In genomic region chr12:109760031-109760929, GRCh38 we compare ENCODE assay signal across 7 cellular contexts. TPM values are rescaled to one million over a fixed set of nuclear protein-coding genes. Genes with fewer than 3 reads are reported as not detected.
DNase-seq lines count a peak whose midpoint lies in the region; ATAC-seq, FAIRE-seq and TF ChIP-seq lines count a peak whose summit lies in the region.

No MANE protein-coding gene starts in this region.

- DNase-seq in H7: peak; percentile 17
- peak; percentile 27 for DNase-seq in NCI-H510A treated with DMSO at 0.1 percent for 48 hours (lab: John Stamatoyannopoulos, UW)
- DNase-seq in pancreas: peak; percentile 44 to 86 (median 56)
- no peak for DNase-seq in G401 (ENCODE audit: low spot score)
- DNase-seq in stimulated activated CD4-positive, alpha-beta T cell treated with anti-CD3 and anti-CD28 coated beads, Interleukin-4, amount 100 ng/mL, for 24 hours: no peak
- no peak for DNase-seq in GM13977 (ENCODE audit: low spot score)

- H3K4me1 ChIP-seq in gastroesophageal sphincter (no peaks in the 10 kb centered on the region), pancreas (peaks cover 0 to 4% (median 0%) of the 10 kb centered on the region in 3 donors)

- H3K4me3 ChIP-seq in H7 (ENCODE audit: insufficient read depth, low read depth, low read length) (no peak overlapping the region), gastroesophageal sphincter (no peak overlapping the region), pancreas (no peak overlapping the region)

- no peaks in the 10 kb centered on the region for H3K27me3 ChIP-seq in H7 (ENCODE audit: control insufficient read depth, insufficient read depth, low read length)
- H3K27me3 ChIP-seq in gastroesophageal sphincter: peaks cover 18% of the 10 kb centered on the region
- H3K27me3 ChIP-seq in pancreas: no peaks in the 10 kb centered on the region

- no peak for TF ChIP-seq EP300 in gastroesophageal sphincter (IDR thresholded peaks at IDR 0.05)

- intact Hi-C loops in pancreas (cut with DNase I): no loop called here

- TF ChIP-seq CTCF in gastroesophageal sphincter (IDR thresholded peaks at IDR 0.05) (no peak), pancreas (IDR thresholded peaks at IDR 0.05) (no peak), GM13977 (IDR thresholded peaks at IDR 0.05; ENCODE audit: extremely low read depth, insufficient read depth, missing control alignments) (no peak)

- H3K36me3 ChIP-seq in H7 (replicated peaks; ENCODE audit: control insufficient read depth, insufficient read depth, low read length) (no peaks in the 10 kb centered on the region), gastroesophageal sphincter (no peaks in the 10 kb centered on the region), pancreas (no peaks in the 10 kb centered on the region)

- H3K27ac ChIP-seq in gastroesophageal sphincter (no peak overlapping the region), pancreas (peak overlapping the region in 1 of 4 donors; percentile 5)

- ATAC-seq in gastroesophageal sphincter (peak; percentile 13), pancreas (peak; percentile 60 to 83 (median 74))

- 91 to 100% methylated on average over 2 to 8 of the region's 18 CpGs for WGBS in gastroesophageal sphincter (ENCODE audit: low coverage in 1 of 2), 2 donors
- 58 to 62% methylated on average over 18 of the region's 18 CpGs for WGBS in pancreas, 2 donors

- H3K9me3 ChIP-seq in gastroesophageal sphincter (peaks cover 0 to 21% (median 0%) of the 10 kb centered on the region in 3 donors), pancreas (no peaks in the 10 kb centered on the region)

- in situ Hi-C loops in G401 (cut with HindIII; ENCODE audit: low sequenced_read_pairs) (no loop called here), GM13977 (cut with MboI; ENCODE audit: low pct_unique_long_range_greater_than_20kb, low sequenced_read_pairs, unreplicated experiment) (no loop called here)

- no peak for FAIRE-seq in pancreas (lab: Jason Lieb, UNC)

- TF ChIP-seq POLR2A in gastroesophageal sphincter (IDR thresholded peaks at IDR 0.05): no peak

RNA-seq across cellular contexts. Expression of gene FAM222A, which starts 46.7 kb away (rescaled TPM):
- 2.5 and 3.7 TPM in 2 replicates for total RNA-seq in H7 (2014; rRNA removed; shearing (Covaris generic))
- total RNA-seq in gastroesophageal sphincter (1 to 10 TPM in 2 of 4 donors, under 1 TPM in 2; 0.54 to 3.7 (median 0.92) TPM), pancreas (1 to 10 TPM; 2.1 to 4.3 (median 3.3) TPM)
- 10 to 100 TPM in 1 of 2 donors, 1 to 10 TPM in 1; 5.6 to 14.6 TPM for polyA plus RNA-seq in pancreas
- total RNA-seq in G401 (2014; rRNA removed; shearing (Covaris generic)): 4.0 and 9.0 TPM in 2 replicates

Comparison
In these comparisons a context has a peak if more than half of its experiments do, and no peak if none do; other contexts are left out.
1. DNase-seq: peak in H7 (single experiment), NCI-H510A treated with DMSO at 0.1 percent for 48 hours (single experiment) and pancreas (6 of 6); none in G401 (single experiment), stimulated activated CD4-positive, alpha-beta T cell treated with anti-CD3 and anti-CD28 coated beads, Interleukin-4, amount 100 ng/mL, for 24 hours (single experiment) and GM13977 (single experiment).